ENCODE assay signal across 8 cellular contexts in genomic region chr7:4973728-4974198, GRCh38. TPM values are rescaled to one million over a fixed set of nuclear protein-coding genes. Genes with fewer than 3 reads are reported as not detected.
DNase-seq lines count a peak whose midpoint lies in the region; ATAC-seq, FAIRE-seq and TF ChIP-seq lines count a peak whose summit lies in the region.

No MANE protein-coding gene starts in this region.

- H3K27me3 ChIP-seq in pancreas, result no peaks in the 10 kb centered on the region
- no peaks in the 10 kb centered on the region for H3K27me3 ChIP-seq in tibial artery

- DNase-seq in GM12865 (ENCODE audit: low read depth) (peak; percentile 96), NB4 (ENCODE audit: low read depth) (peak; percentile 98), SKM-1 treated with dmso at 0.1 percent for 144 hours (lab: John Stamatoyannopoulos, UW; ENCODE audit: unreplicated experiment) (peak; percentile 85), Right ventricle myocardium superior (peak; percentile 93), pancreas (peak; percentile 86 to 97 (median 91)), tibial artery (peak; percentile 78 to 91)
- DNase-seq in activated naive CD8-positive, alpha-beta T cell treated with anti-CD3 and anti-CD28 coated beads, Interleukin-2, amount 50 U/mL, for 16 hours (ENCODE audit: low read depth, low spot score), result peak; percentile 89

- WGBS in pancreas, 2 donors, result 3 to 4% methylated on average over 36 to 41 of the region's 41 CpGs

- H3K36me3 ChIP-seq in pancreas, result peaks cover 0 to 26% (median 3%) of the 10 kb centered on the region in 3 donors
- H3K36me3 ChIP-seq in tibial artery, result peaks cover 21 to 25% (median 21%) of the 10 kb centered on the region in 3 donors

- intact Hi-C loops in Right ventricle myocardium superior (cut with DNase I) (loop anchor here (10.0 kb wide), 1 partner anchor 339 kb away; no protein-coding TSS in a partner anchor), pancreas (cut with DNase I) (no loop called here), tibial artery (cut with DNase I; ENCODE audit: low total_unique reads) (no loop called here)

- H3K27ac ChIP-seq in pancreas (peak overlapping the region; percentile 53 to 88 (median 72)), tibial artery (peak overlapping the region; percentile 90 to 95)

- H3K4me1 ChIP-seq in pancreas (peaks cover 0 to 8% (median 3%) of the 10 kb centered on the region in 3 donors), tibial artery (peaks cover 0 to 33% (median 13%) of the 10 kb centered on the region in 4 donors)

- peak; percentile 86 for TF ChIP-seq POLR2A in NB4 (IDR thresholded peaks at IDR 0.05; ENCODE audit: extremely low read depth, insufficient read length)

- FAIRE-seq in pancreas (lab: Jason Lieb, UNC), result no peak

- TF ChIP-seq CTCF in GM12865 (IDR thresholded peaks at IDR 0.05; ENCODE audit: insufficient read depth, low read depth, low read length, missing control alignments) (peak; percentile 93), NB4 (IDR thresholded peaks at IDR 0.05; ENCODE audit: low read depth, low read length) (peak; percentile 85), pancreas (IDR thresholded peaks at IDR 0.05) (peak; percentile 61 to 81 (median 65)), tibial artery (IDR thresholded peaks at IDR 0.05) (peak; percentile 74 to 76)

- ATAC-seq in HG02588 (IDR thresholded peaks at IDR 0.05; ENCODE audit: unreplicated experiment) (peak; percentile 93), Right ventricle myocardium superior (ENCODE audit: poor library complexity) (peak; percentile 99), pancreas (peak; percentile 96 to 99 (median 98))

- no peaks in the 10 kb centered on the region for H3K9me3 ChIP-seq in pancreas
- no peaks in the 10 kb centered on the region for H3K9me3 ChIP-seq in tibial artery

- H3K4me3 ChIP-seq in GM12865 (ENCODE audit: low read depth, low read length) (peak overlapping the region; percentile 85), NB4 (ENCODE audit: low read depth, low read length) (peak overlapping the region; percentile 77), pancreas (peak overlapping the region; percentile 62 to 83 (median 78)), tibial artery (peak overlapping the region; percentile 94 to 99)

RNA-seq across cellular contexts. Expression of gene MMD2, which starts 14.8 kb away (rescaled TPM):
- not detected for total RNA-seq in Right ventricle myocardium superior
- not detected for total RNA-seq in pancreas
- polyA plus RNA-seq in pancreas, result under 1 TPM in 1 of 2 donors, not detected in 1; 0.05 TPM

Comparison
In these comparisons a context has a peak if more than half of its experiments do, and no peak if none do; other contexts are left out.
1. Peak in every context shown above with its lines: DNase-seq, ATAC-seq, H3K4me3 ChIP-seq and H3K27ac ChIP-seq.